9 cellular contexts compared by ENCODE assay signal in genomic region chrX:131802836-131803626, GRCh38.
DNase-seq lines count a peak whose midpoint lies in the region; ATAC-seq and TF ChIP-seq lines count a peak whose summit lies in the region.
"Had no signal": no experiment of that assay in that cellular context is flagged by ENCODE, and none has a peak within 500 bp of the region (broad histone marks: within the 10 kb centered on the region; RNA-seq: fewer than 3 reads in every experiment).

No MANE protein-coding gene starts in this region.

- H3K27ac ChIP-seq in PC-9 (no peak overlapping the region), mammary epithelial cell (ENCODE audit: insufficient read depth, low read depth, low read length) (no peak overlapping the region)

- H3K4me3 Mint-ChIP-seq in natural killer cell treated with Interleukin-12 subunit alpha and Interleukin-12 subunit beta and Interleukin-15 and Interleukin-18, amount 100 ng/mL, for 72 hours, result no peak overlapping the region
- H3K4me3 Mint-ChIP-seq: nephron had no signal

- no peaks in the 10 kb centered on the region for H3K9me2 ChIP-seq in PC-9 (ENCODE audit: insufficient read depth)

- CTCF ChIA-PET in HEK293T (lab: Yijun Ruan, JAX) (interaction anchor here (0.6 to 1.1 kb wide), 2 partner anchors 39 to 1119 kb away, joined by 3 to 4 read pairs; no protein-coding TSS in a partner anchor), PC-9 (lab: Charles Lee) (no interaction called here), mammary epithelial cell (lab: Charles Lee; ENCODE audit: low non-redundant PET) (no interaction called here)

- H3K79me2 ChIP-seq in PC-9 (ENCODE audit: low read depth) (no peaks in the 10 kb centered on the region), mammary epithelial cell (ENCODE audit: insufficient read depth, low read length) (no peaks in the 10 kb centered on the region)

- peak in 1 of 2 donors; percentile 89 for ATAC-seq in natural killer cell treated with Interleukin-12 subunit alpha and Interleukin-12 subunit beta and Interleukin-15 and Interleukin-18, amount 100 ng/mL, for 72 hours
- no peak for ATAC-seq in HG03565 (IDR thresholded peaks at IDR 0.05; ENCODE audit: unreplicated experiment)

- H3K4me2 ChIP-seq in PC-9 (no peak overlapping the region), mammary epithelial cell (ENCODE audit: insufficient read depth, low read depth, low read length) (peak overlapping the region; percentile 32)

- WGBS in mammary epithelial cell (ENCODE audit: low coverage, missing lambda C conversion rate), result 29% methylated on average over 9 of the region's 19 CpGs

- peaks cover 4% of the 10 kb centered on the region; the same call in 1 of the 2 replicates for H3K9me3 ChIP-seq in PC-9 (ENCODE audit: insufficient read depth, low read depth)
- no peaks in the 10 kb centered on the region for H3K9me3 ChIP-seq in mammary epithelial cell (replicated peaks; ENCODE audit: insufficient read depth, low read length)

- no peaks in the 10 kb centered on the region for H3K9me3 Mint-ChIP-seq in natural killer cell treated with Interleukin-12 subunit alpha and Interleukin-12 subunit beta and Interleukin-15 and Interleukin-18, amount 100 ng/mL, for 72 hours

- TF ChIP-seq CTCF in PC-9 (conservative IDR thresholded peaks at IDR 0.05), result peak; percentile 52
- peak; percentile 33 to 72 for TF ChIP-seq CTCF in mammary epithelial cell (conservative IDR thresholded peaks at IDR 0.05 in 1 of 2, IDR thresholded peaks at IDR 0.05 in 1 of 2; ENCODE audit: extremely low read depth in 1 of 2, insufficient read depth in 1 of 2, low read depth in 1 of 2, low read length in 2 of 2)

- intact Hi-C loops in PC-9 (cut with micrococcal nuclease; ENCODE audit: unreplicated experiment) (loop anchor here (1.0 kb wide), 2 partner anchors 50 to 93 kb away; no protein-coding TSS in a partner anchor), mammary epithelial cell (cut with micrococcal nuclease) (loop anchor here (1.0 to 5.0 kb wide), 2 partner anchors 10 to 826 kb away; no protein-coding TSS in a partner anchor)

- no peak overlapping the region for H2AFZ ChIP-seq in PC-9
- peak overlapping the region; percentile 72 for H2AFZ ChIP-seq in mammary epithelial cell (ENCODE audit: low read depth, low read length)

- no peaks in the 10 kb centered on the region for H3F3A ChIP-seq in PC-9 (ENCODE audit: insufficient read depth, low read depth)

- H3K36me3 Mint-ChIP-seq in natural killer cell treated with Interleukin-12 subunit alpha and Interleukin-12 subunit beta and Interleukin-15 and Interleukin-18, amount 100 ng/mL, for 72 hours, result no peaks in the 10 kb centered on the region

- H3K4me1 Mint-ChIP-seq in natural killer cell treated with Interleukin-12 subunit alpha and Interleukin-12 subunit beta and Interleukin-15 and Interleukin-18, amount 100 ng/mL, for 72 hours (ENCODE audit: low read depth in 2 of 2), result peaks cover 0 to 13% of the 10 kb centered on the region in 2 donors
- H3K4me1 Mint-ChIP-seq: nephron had no signal

- H4K20me1 ChIP-seq in PC-9 (ENCODE audit: insufficient read depth) (no peaks in the 10 kb centered on the region), mammary epithelial cell (ENCODE audit: insufficient read depth, low read length) (no peaks in the 10 kb centered on the region)

- H3K36me3 ChIP-seq in PC-9 (ENCODE audit: low read depth) (no peaks in the 10 kb centered on the region), mammary epithelial cell (ENCODE audit: insufficient read depth, low read length) (no peaks in the 10 kb centered on the region)

- H3K4me3 ChIP-seq in PC-9 (no peak overlapping the region), mammary epithelial cell (replicated peaks in 1 of 3; ENCODE audit: insufficient read depth in 1 of 3, low read depth in 2 of 3, low read length in 3 of 3) (peak overlapping the region in 2 of 3 experiments; percentile 20 to 51)

- POLR2A ChIA-PET in HEK293T (lab: Yijun Ruan, JAX) (interaction anchor here (1.3 kb wide), 1 partner anchor 8 kb away, joined by 3 read pairs; no protein-coding TSS in a partner anchor), PC-9 (lab: Charles Lee; ENCODE audit: unreplicated experiment) (no interaction called here)

- H3K27ac Mint-ChIP-seq in natural killer cell treated with Interleukin-12 subunit alpha and Interleukin-12 subunit beta and Interleukin-15 and Interleukin-18, amount 100 ng/mL, for 72 hours, result peak overlapping the region in 1 of 2 donors; percentile 84
- H3K27ac Mint-ChIP-seq: nephron had no signal

- no peak overlapping the region for H3K9ac ChIP-seq in mammary epithelial cell (ENCODE audit: insufficient read depth, low read length)

- DNase-seq in DMS 273 (lab: John Stamatoyannopoulos, UW; ENCODE audit: unreplicated experiment), result peak; percentile 72
- DNase-seq in DMS 273 treated with DMSO at 0.1 percent for 48 hours (lab: John Stamatoyannopoulos, UW), result no peak
- peak; percentile 74 for DNase-seq in HEK293T (ENCODE audit: extremely low spot score)
- peak in 1 of 2 experiments; percentile 21 for DNase-seq in PC-9
- peak; percentile 55 for DNase-seq in mammary epithelial cell
- DNase-seq in natural killer cell treated with Interleukin-12 subunit alpha and Interleukin-12 subunit beta and Interleukin-15 and Interleukin-18, amount 100 ng/mL, for 72 hours (ENCODE audit: low spot score), result peak; percentile 71
- DNase-seq in SW480 (ENCODE audit: low spot score), result no peak

- no peaks in the 10 kb centered on the region for H3K27me3 Mint-ChIP-seq in natural killer cell treated with Interleukin-12 subunit alpha and Interleukin-12 subunit beta and Interleukin-15 and Interleukin-18, amount 100 ng/mL, for 72 hours

- H3K27me3 ChIP-seq in PC-9 (ENCODE audit: insufficient read depth, low read depth) (no peaks in the 10 kb centered on the region), mammary epithelial cell (ENCODE audit: insufficient read depth, low read length) (no peaks in the 10 kb centered on the region)

- H3K4me1 ChIP-seq in PC-9 (replicated peaks; ENCODE audit: insufficient read depth) (no peaks in the 10 kb centered on the region), mammary epithelial cell (ENCODE audit: insufficient read depth, low read length) (no peaks in the 10 kb centered on the region)

- dilution Hi-C loops in mammary epithelial cell (cut with HindIII; ENCODE audit: low sequenced_read_pairs), result no loop called here

- no TSS peak for BruUV-seq in PC-9 (replicated peaks; lab: Mats Ljungman, UMichigan)
- no TSS peak for BruUV-seq in mammary epithelial cell (replicated peaks; lab: Mats Ljungman, UMichigan)

- in situ Hi-C loops in mammary epithelial cell (cut with MboI; ENCODE audit: low sequenced_read_pairs in 2 of 2), result no loop called here

TF ChIP-seq in HEK293T, 16 proteins besides CTCF, POLR2A, EP300 and RAD21:
- TF ChIP-seq ZNF384 (IDR thresholded peaks at IDR 0.05) (peak; percentile 100), L3MBTL2 (conservative IDR thresholded peaks at IDR 0.05) (peak; percentile 22; the same call in 1 of the 2 replicates), PKNOX1 (IDR thresholded peaks at IDR 0.05) (no peak)

Comparison
In these comparisons a context has a peak if more than half of its experiments do, and no peak if none do; other contexts are left out.
1. DNase-seq: peak in DMS 273 (single experiment), HEK293T (single experiment), mammary epithelial cell (single experiment) and natural killer cell treated with Interleukin-12 subunit alpha and Interleukin-12 subunit beta and Interleukin-15 and Interleukin-18, amount 100 ng/mL, for 72 hours (single experiment); none in DMS 273 treated with DMSO at 0.1 percent for 48 hours (single experiment) and SW480 (single experiment).